In genomic region chr11:2314525-2315394, GRCh38 we compare ENCODE assay signal across 10 cellular contexts. TPM values are rescaled to one million over a fixed set of nuclear protein-coding genes. Genes with fewer than 3 reads are reported as not detected.
DNase-seq lines count a peak whose midpoint lies in the region; ATAC-seq and TF ChIP-seq lines count a peak whose summit lies in the region.
"Had no signal": no experiment of that assay in that cellular context is flagged by ENCODE, and none has a peak within 500 bp of the region (broad histone marks: within the 10 kb centered on the region; RNA-seq: fewer than 3 reads in every experiment).

No MANE protein-coding gene starts in this region.

- TF ChIP-seq EP300 in upper lobe of left lung (IDR thresholded peaks at IDR 0.05) = no peak

- 43 to 45% methylated on average over 6 to 14 of the region's 16 CpGs for WGBS in upper lobe of left lung, 2 donors

- TF ChIP-seq CTCF in upper lobe of left lung (IDR thresholded peaks at IDR 0.05) = no peak

- H3K9me3 ChIP-seq in upper lobe of left lung = no peaks in the 10 kb centered on the region

- H3K27me3 ChIP-seq in upper lobe of left lung = no peaks in the 10 kb centered on the region

- H3K36me3 ChIP-seq in upper lobe of left lung = no peaks in the 10 kb centered on the region

- H3K4me3 ChIP-seq in upper lobe of left lung = no peak overlapping the region

- in situ Hi-C loops in ACHN (cut with HindIII; ENCODE audit: low pct_ligation_motif_present, low pct_unique_long_range_greater_than_20kb, low sequenced_read_pairs) = no loop called here

- peaks cover 19 to 34% (median 21%) of the 10 kb centered on the region in 4 donors for H3K4me1 ChIP-seq in upper lobe of left lung

- ATAC-seq in upper lobe of left lung (ENCODE audit: low FRiP score in 2 of 2) = peak; percentile 67 to 70

- TF ChIP-seq POLR2A in upper lobe of left lung (IDR thresholded peaks at IDR 0.05) = no peak

- peak overlapping the region; percentile 65 to 83 (median 81) for H3K27ac ChIP-seq in upper lobe of left lung
- H3K27ac ChIP-seq: C4-2B had no signal

- DNase-seq in NCI-H748 (lab: John Stamatoyannopoulos, UW; ENCODE audit: unreplicated experiment) (peak; percentile 38), NCI-H748 treated with DMSO at 0.1 percent for 48 hours (lab: John Stamatoyannopoulos, UW) (no peak), cerebellum (ENCODE audit: low spot score) (peak; percentile 52), mesenteric fat pad (ENCODE audit: low spot score) (peak; percentile 91), upper lobe of left lung (peak; percentile 66 to 82), ACHN (no peak), NCI-H774 (lab: John Stamatoyannopoulos, UW) (no peak), NCI-H187 (lab: John Stamatoyannopoulos, UW) (no peak)
- DNase-seq: stimulated activated naive CD4-positive, alpha-beta T cell had no signal

RNA-seq across cellular contexts. Expression of gene TSPAN32, which starts 12.9 kb away (rescaled TPM):
- total RNA-seq in cerebellum (0.27 TPM), mesenteric fat pad (1.3 TPM), upper lobe of left lung (10 to 100 TPM in 2 of 6 donors, 1 to 10 TPM in 4; 3.1 to 16.4 (median 6.8) TPM)

RNA-seq across cellular contexts. Expression of gene C11orf21, which starts 13.0 kb away (rescaled TPM):
- total RNA-seq in cerebellum (0.27 TPM), mesenteric fat pad (1.0 TPM), upper lobe of left lung (10 to 100 TPM in 2 of 6 donors, 1 to 10 TPM in 4; 2.3 to 20.3 (median 9.5) TPM)

RNA-seq across cellular contexts. Expression of gene ASCL2, which starts 44.4 kb away (rescaled TPM):
- total RNA-seq in cerebellum = 1.7 TPM
- total RNA-seq in mesenteric fat pad = 0.64 TPM
- 1 to 10 TPM in 4 of 6 donors, not detected in 2; 1.4 to 3.4 (median 1.9) TPM for total RNA-seq in upper lobe of left lung

Comparison
In these comparisons a context has a peak if more than half of its experiments do, and no peak if none do; other contexts are left out.
1. DNase-seq: peak in NCI-H748 (single experiment), cerebellum (single experiment), mesenteric fat pad (single experiment) and upper lobe of left lung (2 of 2); none in NCI-H748 treated with DMSO at 0.1 percent for 48 hours (single experiment), ACHN (single experiment), NCI-H774 (single experiment) and NCI-H187 (0 of 2).